1 cellular context compared by ENCODE assay signal in genomic region chr10:102422586-102423129, GRCh38.
TF ChIP-seq lines count a peak whose summit lies in the region.

No MANE protein-coding gene starts in this region.

TF ChIP-seq in HepG2, 621 proteins besides CTCF, POLR2A, EP300 and RAD21 (continued from another document and continues in another):
- peak; percentile 85; the same call in 1 of the 2 replicates for TF ChIP-seq ZHX1 (CRISPR knock-in tag; IDR thresholded peaks at IDR 0.05; ENCODE audit: low read depth)
- TF ChIP-seq ZEB1 (IDR thresholded peaks at IDR 0.05; ENCODE audit: insufficient replicate concordance, low read depth), result peak; percentile 77
- TF ChIP-seq PRPF4 (IDR thresholded peaks at IDR 0.05; ENCODE audit: low read depth, low read length, poor library complexity, severe bottlenecking), result no peak
- 0 out of 2 replicates have a peak, but pooled peaks have one; percentile 20 for TF ChIP-seq RCOR2 (CRISPR knock-in tag; IDR thresholded peaks at IDR 0.05)
- TF ChIP-seq, protein P1, sequence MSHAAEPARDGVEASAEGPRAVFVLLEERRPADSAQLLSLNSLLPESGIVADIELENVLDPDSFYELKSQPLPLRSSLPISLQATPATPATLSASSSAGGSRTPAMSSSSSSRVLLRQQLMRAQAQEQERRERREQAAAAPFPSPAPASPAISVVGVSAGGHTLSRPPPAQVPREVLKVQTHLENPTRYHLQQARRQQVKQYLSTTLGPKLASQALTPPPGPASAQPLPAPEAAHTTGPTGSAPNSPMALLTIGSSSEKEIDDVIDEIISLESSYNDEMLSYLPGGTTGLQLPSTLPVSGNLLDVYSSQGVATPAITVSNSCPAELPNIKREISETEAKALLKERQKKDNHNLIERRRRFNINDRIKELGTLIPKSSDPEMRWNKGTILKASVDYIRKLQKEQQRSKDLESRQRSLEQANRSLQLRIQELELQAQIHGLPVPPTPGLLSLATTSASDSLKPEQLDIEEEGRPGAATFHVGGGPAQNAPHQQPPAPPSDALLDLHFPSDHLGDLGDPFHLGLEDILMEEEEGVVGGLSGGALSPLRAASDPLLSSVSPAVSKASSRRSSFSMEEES (CRISPR knock-in tag; IDR thresholded peaks at IDR 0.05), result peak; percentile 68
- TF ChIP-seq SCMH1 (CRISPR knock-in tag; IDR thresholded peaks at IDR 0.05; ENCODE audit: borderline replicate concordance), result no peak
- TF ChIP-seq POLR2AphosphoS2 (IDR thresholded peaks at IDR 0.05; ENCODE audit: low read depth, low read length), result no peak
- no peak; the same call in 1 of the 2 replicates for TF ChIP-seq SP2 (CRISPR knock-in tag; IDR thresholded peaks at IDR 0.05)
- TF ChIP-seq, protein P2, sequence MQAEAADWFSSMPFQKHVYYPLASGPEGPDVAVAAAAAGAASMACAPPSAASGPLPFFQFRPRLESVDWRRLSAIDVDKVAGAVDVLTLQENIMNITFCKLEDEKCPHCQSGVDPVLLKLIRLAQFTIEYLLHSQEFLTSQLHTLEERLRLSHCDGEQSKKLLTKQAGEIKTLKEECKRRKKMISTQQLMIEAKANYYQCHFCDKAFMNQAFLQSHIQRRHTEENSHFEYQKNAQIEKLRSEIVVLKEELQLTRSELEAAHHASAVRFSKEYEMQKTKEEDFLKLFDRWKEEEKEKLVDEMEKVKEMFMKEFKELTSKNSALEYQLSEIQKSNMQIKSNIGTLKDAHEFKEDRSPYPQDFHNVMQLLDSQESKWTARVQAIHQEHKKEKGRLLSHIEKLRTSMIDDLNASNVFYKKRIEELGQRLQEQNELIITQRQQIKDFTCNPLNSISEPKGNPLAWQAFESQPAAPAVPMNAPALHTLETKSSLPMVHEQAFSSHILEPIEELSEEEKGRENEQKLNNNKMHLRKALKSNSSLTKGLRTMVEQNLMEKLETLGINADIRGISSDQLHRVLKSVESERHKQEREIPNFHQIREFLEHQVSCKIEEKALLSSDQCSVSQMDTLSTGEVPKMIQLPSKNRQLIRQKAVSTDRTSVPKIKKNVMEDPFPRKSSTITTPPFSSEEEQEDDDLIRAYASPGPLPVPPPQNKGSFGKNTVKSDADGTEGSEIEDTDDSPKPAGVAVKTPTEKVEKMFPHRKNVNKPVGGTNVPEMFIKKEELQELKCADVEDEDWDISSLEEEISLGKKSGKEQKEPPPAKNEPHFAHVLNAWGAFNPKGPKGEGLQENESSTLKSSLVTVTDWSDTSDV (CRISPR knock-in tag; IDR thresholded peaks at IDR 0.05), result no peak; the same call in 1 of the 2 replicates
- TF ChIP-seq ZNF782 (CRISPR knock-in tag; IDR thresholded peaks at IDR 0.05; ENCODE audit: borderline replicate concordance), result peak; percentile 82
- TF ChIP-seq ZNF766 (CRISPR knock-in tag; IDR thresholded peaks at IDR 0.05; ENCODE audit: borderline replicate concordance), result peak; percentile 83; the same call in 1 of the 2 replicates
- TF ChIP-seq ZNF275 (CRISPR knock-in tag; IDR thresholded peaks at IDR 0.05; ENCODE audit: borderline replicate concordance), result no peak
- TF ChIP-seq ZNF513 (CRISPR knock-in tag; conservative IDR thresholded peaks at IDR 0.05), result no peak
- peak; percentile 82 for TF ChIP-seq ZNF781 (CRISPR knock-in tag; IDR thresholded peaks at IDR 0.05; ENCODE audit: borderline replicate concordance, not compliant biosample characterization)
- 0 out of 2 replicates have a peak, but pooled peaks have one; percentile 62 for TF ChIP-seq KLF13 (CRISPR knock-in tag; IDR thresholded peaks at IDR 0.05)
- no peak for TF ChIP-seq U2AF1 (optimal IDR thresholded peaks at IDR 0.05; ENCODE audit: low read depth, low read length)
- no peak for TF ChIP-seq ZNF891 (CRISPR knock-in tag; IDR thresholded peaks at IDR 0.05)
- TF ChIP-seq ZNF710 (CRISPR knock-in tag; IDR thresholded peaks at IDR 0.05; ENCODE audit: borderline replicate concordance), result peak; percentile 54
- TF ChIP-seq TP53 (CRISPR knock-in tag; conservative IDR thresholded peaks at IDR 0.05), result no peak; the same call in 1 of the 2 replicates
- TF ChIP-seq ATAD3A (CRISPR knock-in tag; IDR thresholded peaks at IDR 0.05), result no peak
- TF ChIP-seq, protein P3, sequence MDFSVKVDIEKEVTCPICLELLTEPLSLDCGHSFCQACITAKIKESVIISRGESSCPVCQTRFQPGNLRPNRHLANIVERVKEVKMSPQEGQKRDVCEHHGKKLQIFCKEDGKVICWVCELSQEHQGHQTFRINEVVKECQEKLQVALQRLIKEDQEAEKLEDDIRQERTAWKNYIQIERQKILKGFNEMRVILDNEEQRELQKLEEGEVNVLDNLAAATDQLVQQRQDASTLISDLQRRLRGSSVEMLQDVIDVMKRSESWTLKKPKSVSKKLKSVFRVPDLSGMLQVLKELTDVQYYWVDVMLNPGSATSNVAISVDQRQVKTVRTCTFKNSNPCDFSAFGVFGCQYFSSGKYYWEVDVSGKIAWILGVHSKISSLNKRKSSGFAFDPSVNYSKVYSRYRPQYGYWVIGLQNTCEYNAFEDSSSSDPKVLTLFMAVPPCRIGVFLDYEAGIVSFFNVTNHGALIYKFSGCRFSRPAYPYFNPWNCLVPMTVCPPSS (IDR thresholded peaks at IDR 0.05), result no peak
- peak; percentile 89 for TF ChIP-seq BORCS8-MEF2B (CRISPR knock-in tag; IDR thresholded peaks at IDR 0.05)
- TF ChIP-seq ZNF121 (CRISPR knock-in tag; IDR thresholded peaks at IDR 0.05), result peak; percentile 91
- TF ChIP-seq, protein P4, sequence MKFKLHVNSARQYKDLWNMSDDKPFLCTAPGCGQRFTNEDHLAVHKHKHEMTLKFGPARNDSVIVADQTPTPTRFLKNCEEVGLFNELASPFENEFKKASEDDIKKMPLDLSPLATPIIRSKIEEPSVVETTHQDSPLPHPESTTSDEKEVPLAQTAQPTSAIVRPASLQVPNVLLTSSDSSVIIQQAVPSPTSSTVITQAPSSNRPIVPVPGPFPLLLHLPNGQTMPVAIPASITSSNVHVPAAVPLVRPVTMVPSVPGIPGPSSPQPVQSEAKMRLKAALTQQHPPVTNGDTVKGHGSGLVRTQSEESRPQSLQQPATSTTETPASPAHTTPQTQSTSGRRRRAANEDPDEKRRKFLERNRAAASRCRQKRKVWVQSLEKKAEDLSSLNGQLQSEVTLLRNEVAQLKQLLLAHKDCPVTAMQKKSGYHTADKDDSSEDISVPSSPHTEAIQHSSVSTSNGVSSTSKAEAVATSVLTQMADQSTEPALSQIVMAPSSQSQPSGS (CRISPR knock-in tag; IDR thresholded peaks at IDR 0.05), result 0 out of 2 replicates have a peak, but pooled peaks have one; percentile 25
- no peak for TF ChIP-seq ZNF335 (CRISPR knock-in tag; IDR thresholded peaks at IDR 0.05)
- no peak for TF ChIP-seq HDAC6 (IDR thresholded peaks at IDR 0.05; ENCODE audit: low read depth, low read length)
- no peak for TF ChIP-seq MAFK (conservative IDR thresholded peaks at IDR 0.05 in 1 of 2, IDR thresholded peaks at IDR 0.05 in 1 of 2; ENCODE audit: low read length in 2 of 2)
- peak; percentile 79; the same call in 1 of the 2 replicates for TF ChIP-seq ZNF619 (CRISPR knock-in tag; IDR thresholded peaks at IDR 0.05)
- TF ChIP-seq, protein P5, sequence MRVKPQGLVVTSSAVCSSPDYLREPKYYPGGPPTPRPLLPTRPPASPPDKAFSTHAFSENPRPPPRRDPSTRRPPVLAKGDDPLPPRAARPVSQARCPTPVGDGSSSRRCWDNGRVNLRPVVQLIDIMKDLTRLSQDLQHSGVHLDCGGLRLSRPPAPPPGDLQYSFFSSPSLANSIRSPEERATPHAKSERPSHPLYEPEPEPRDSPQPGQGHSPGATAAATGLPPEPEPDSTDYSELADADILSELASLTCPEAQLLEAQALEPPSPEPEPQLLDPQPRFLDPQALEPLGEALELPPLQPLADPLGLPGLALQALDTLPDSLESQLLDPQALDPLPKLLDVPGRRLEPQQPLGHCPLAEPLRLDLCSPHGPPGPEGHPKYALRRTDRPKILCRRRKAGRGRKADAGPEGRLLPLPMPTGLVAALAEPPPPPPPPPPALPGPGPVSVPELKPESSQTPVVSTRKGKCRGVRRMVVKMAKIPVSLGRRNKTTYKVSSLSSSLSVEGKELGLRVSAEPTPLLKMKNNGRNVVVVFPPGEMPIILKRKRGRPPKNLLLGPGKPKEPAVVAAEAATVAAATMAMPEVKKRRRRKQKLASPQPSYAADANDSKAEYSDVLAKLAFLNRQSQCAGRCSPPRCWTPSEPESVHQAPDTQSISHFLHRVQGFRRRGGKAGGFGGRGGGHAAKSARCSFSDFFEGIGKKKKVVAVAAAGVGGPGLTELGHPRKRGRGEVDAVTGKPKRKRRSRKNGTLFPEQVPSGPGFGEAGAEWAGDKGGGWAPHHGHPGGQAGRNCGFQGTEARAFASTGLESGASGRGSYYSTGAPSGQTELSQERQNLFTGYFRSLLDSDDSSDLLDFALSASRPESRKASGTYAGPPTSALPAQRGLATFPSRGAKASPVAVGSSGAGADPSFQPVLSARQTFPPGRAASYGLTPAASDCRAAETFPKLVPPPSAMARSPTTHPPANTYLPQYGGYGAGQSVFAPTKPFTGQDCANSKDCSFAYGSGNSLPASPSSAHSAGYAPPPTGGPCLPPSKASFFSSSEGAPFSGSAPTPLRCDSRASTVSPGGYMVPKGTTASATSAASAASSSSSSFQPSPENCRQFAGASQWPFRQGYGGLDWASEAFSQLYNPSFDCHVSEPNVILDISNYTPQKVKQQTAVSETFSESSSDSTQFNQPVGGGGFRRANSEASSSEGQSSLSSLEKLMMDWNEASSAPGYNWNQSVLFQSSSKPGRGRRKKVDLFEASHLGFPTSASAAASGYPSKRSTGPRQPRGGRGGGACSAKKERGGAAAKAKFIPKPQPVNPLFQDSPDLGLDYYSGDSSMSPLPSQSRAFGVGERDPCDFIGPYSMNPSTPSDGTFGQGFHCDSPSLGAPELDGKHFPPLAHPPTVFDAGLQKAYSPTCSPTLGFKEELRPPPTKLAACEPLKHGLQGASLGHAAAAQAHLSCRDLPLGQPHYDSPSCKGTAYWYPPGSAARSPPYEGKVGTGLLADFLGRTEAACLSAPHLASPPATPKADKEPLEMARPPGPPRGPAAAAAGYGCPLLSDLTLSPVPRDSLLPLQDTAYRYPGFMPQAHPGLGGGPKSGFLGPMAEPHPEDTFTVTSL (CRISPR knock-in tag; IDR thresholded peaks at IDR 0.05; ENCODE audit: borderline replicate concordance), result no peak
- TF ChIP-seq MBD4 (IDR thresholded peaks at IDR 0.05; ENCODE audit: borderline replicate concordance, low read length), result no peak
